Comparison of ENCODE assay signal across 1 cellular context in genomic region chr9:127728808-127729207, GRCh38.
TF ChIP-seq lines count a peak whose summit lies in the region.

No MANE protein-coding gene starts in this region.

TF ChIP-seq in K562, 482 proteins besides CTCF, POLR2A, EP300 and RAD21:
- no peak for TF ChIP-seq GABPB1 (CRISPR knock-in tag; IDR thresholded peaks at IDR 0.05)
- TF ChIP-seq ZNF316 (IDR thresholded peaks at IDR 0.05): 0 out of 2 replicates have a peak, but pooled peaks have one; percentile 9
- no peak for TF ChIP-seq CBX5 (IDR thresholded peaks at IDR 0.05; ENCODE audit: borderline replicate concordance, low read depth)
- TF ChIP-seq POLR2B (IDR thresholded peaks at IDR 0.05; ENCODE audit: low read depth, partially characterized antibody): no peak
- TF ChIP-seq, protein P1, sequence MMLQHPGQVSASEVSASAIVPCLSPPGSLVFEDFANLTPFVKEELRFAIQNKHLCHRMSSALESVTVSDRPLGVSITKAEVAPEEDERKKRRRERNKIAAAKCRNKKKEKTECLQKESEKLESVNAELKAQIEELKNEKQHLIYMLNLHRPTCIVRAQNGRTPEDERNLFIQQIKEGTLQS (IDR thresholded peaks at IDR 0.05): no peak
- TF ChIP-seq, protein P1 (CRISPR knock-in tag; conservative IDR thresholded peaks at IDR 0.05): no peak
